Comparison of ENCODE assay signal across 8 cellular contexts in genomic region chr17:39450051-39450450, GRCh38. TPM values are rescaled to one million over a fixed set of nuclear protein-coding genes. Genes with fewer than 3 reads are reported as not detected.
DNase-seq lines count a peak whose midpoint lies in the region; ATAC-seq and TF ChIP-seq lines count a peak whose summit lies in the region.

No MANE protein-coding gene starts in this region.

- H3K23ac ChIP-seq in trophoblast cell (ENCODE audit: low read length) = no peak overlapping the region

- H3K9me2 ChIP-seq in DOHH2 (replicated peaks; ENCODE audit: control insufficient read depth, low read length) = no peaks in the 10 kb centered on the region
- H3K9me2 ChIP-seq in OCI-LY1 (ENCODE audit: low read depth, low read length) = no peaks in the 10 kb centered on the region

- H3K4me1 ChIP-seq in DOHH2 (ENCODE audit: control insufficient read depth, low read length) = peaks cover 21% of the 10 kb centered on the region
- H3K4me1 ChIP-seq in OCI-LY1 (ENCODE audit: insufficient read depth, low read length, severe bottlenecking) = peaks cover 31% of the 10 kb centered on the region
- H3K4me1 ChIP-seq in trophoblast cell (ENCODE audit: control insufficient read depth in 1 of 2, insufficient read depth in 2 of 2, low read length in 2 of 2) = peaks cover 2 to 3% of the 10 kb centered on the region in 2 experiments

- H3K27me3 Mint-ChIP-seq in endothelial cell (ENCODE audit: unreplicated experiment) = peaks cover 6% of the 10 kb centered on the region

- peaks cover 11% of the 10 kb centered on the region for H3K4me1 Mint-ChIP-seq in endothelial cell (ENCODE audit: unreplicated experiment)

- peak overlapping the region; percentile 19 for H4K8ac ChIP-seq in trophoblast cell (ENCODE audit: low read depth, low read length)

- H3K27ac Mint-ChIP-seq in endothelial cell (ENCODE audit: unreplicated experiment) = peak overlapping the region; percentile 97

- WGBS in trophoblast cell (ENCODE audit: extremely low coverage, insufficient coverage, insufficient read length) = no CpG with 5 or more reads among the region's 13 CpGs

- TF ChIP-seq CTCF in DOHH2 (IDR thresholded peaks at IDR 0.05; ENCODE audit: low read depth, low read length, poor library complexity, severe bottlenecking) = no peak
- TF ChIP-seq CTCF in OCI-LY1 (IDR thresholded peaks at IDR 0.05; ENCODE audit: low read length) = no peak
- TF ChIP-seq CTCF in endothelial cell (IDR thresholded peaks at IDR 0.05; ENCODE audit: unreplicated experiment) = no peak

- H3K79me2 ChIP-seq in DOHH2 (ENCODE audit: control insufficient read depth, low read length) = peaks cover 56% of the 10 kb centered on the region
- peaks cover 24% of the 10 kb centered on the region for H3K79me2 ChIP-seq in OCI-LY1 (ENCODE audit: insufficient read depth, low read length)
- H3K79me2 ChIP-seq in trophoblast cell (ENCODE audit: control insufficient read depth, insufficient read depth, low read length, poor library complexity) = peaks cover 9% of the 10 kb centered on the region

- H2AFZ ChIP-seq in OCI-LY1 (ENCODE audit: low read length) (no peak overlapping the region), trophoblast cell (ENCODE audit: insufficient read depth, low read length, poor library complexity) (no peak overlapping the region)

- peak overlapping the region; percentile 94 for H3K4ac ChIP-seq in trophoblast cell (ENCODE audit: low read depth, low read length)

- no peak for DNase-seq in endothelial cell (ENCODE audit: low spot score)
- peak; percentile 22 to 58 for DNase-seq in trophoblast cell
- DNase-seq in AG08396 (ENCODE audit: low spot score) = no peak
- DNase-seq in mucosa of gallbladder (ENCODE audit: low spot score) = no peak

- H2AK5ac ChIP-seq in trophoblast cell (ENCODE audit: low read length) = no peak overlapping the region

- H4K20me1 ChIP-seq in DOHH2 (ENCODE audit: control insufficient read depth, insufficient read depth, low read depth, low read length) (peaks cover 6% of the 10 kb centered on the region; the same call in 1 of the 2 replicates), OCI-LY1 (ENCODE audit: insufficient read depth, low read length) (no peaks in the 10 kb centered on the region)

- H3K4me3 ChIP-seq in DOHH2 (ENCODE audit: low read length) = peak overlapping the region; percentile 96
- H3K4me3 ChIP-seq in OCI-LY1 (ENCODE audit: low read depth, low read length, poor library complexity, severe bottlenecking) = peak overlapping the region; percentile 89
- no peak overlapping the region for H3K4me3 ChIP-seq in trophoblast cell (ENCODE audit: low read depth, low read length)

- no peaks in the 10 kb centered on the region for H3K9me3 ChIP-seq in DOHH2 (ENCODE audit: control insufficient read depth, insufficient read depth, low read length)
- no peaks in the 10 kb centered on the region for H3K9me3 ChIP-seq in OCI-LY1 (ENCODE audit: low read length)
- H3K9me3 ChIP-seq in trophoblast cell (ENCODE audit: insufficient read depth, low read depth, low read length) = no peaks in the 10 kb centered on the region

- no peaks in the 10 kb centered on the region for H3K27me3 ChIP-seq in DOHH2 (ENCODE audit: control insufficient read depth, low read length)
- no peaks in the 10 kb centered on the region for H3K27me3 ChIP-seq in OCI-LY1 (ENCODE audit: insufficient read depth, low read length)
- H3K27me3 ChIP-seq in trophoblast cell (ENCODE audit: insufficient read depth, low read length) = no peaks in the 10 kb centered on the region

- no peak overlapping the region for H4K91ac ChIP-seq in trophoblast cell (ENCODE audit: low read depth, low read length)

- peak overlapping the region; percentile 98 for H3K4me3 Mint-ChIP-seq in endothelial cell (ENCODE audit: unreplicated experiment)

- peak overlapping the region; percentile 94 for H3K4me2 ChIP-seq in DOHH2 (ENCODE audit: low read length)
- peak overlapping the region; percentile 91 for H3K4me2 ChIP-seq in OCI-LY1 (ENCODE audit: low read length)
- H3K4me2 ChIP-seq in trophoblast cell (ENCODE audit: low read length) = peak overlapping the region; percentile 89

- peaks cover 11% of the 10 kb centered on the region for H3F3A ChIP-seq in DOHH2 (ENCODE audit: control insufficient read depth, insufficient read depth)
- no peaks in the 10 kb centered on the region for H3F3A ChIP-seq in OCI-LY1 (ENCODE audit: insufficient read depth, low read length)

- peak overlapping the region; percentile 95 for H3K9ac ChIP-seq in OCI-LY1 (ENCODE audit: low read length)
- H3K9ac ChIP-seq in trophoblast cell (ENCODE audit: low read length) = no peak overlapping the region

- H2BK120ac ChIP-seq in trophoblast cell (ENCODE audit: insufficient read depth, low read length, poor library complexity) = no peak overlapping the region

- H3K14ac ChIP-seq in trophoblast cell (ENCODE audit: low read length) = no peak overlapping the region

- no peak overlapping the region for H3K18ac ChIP-seq in trophoblast cell (ENCODE audit: low read length)

- H3K79me1 ChIP-seq in trophoblast cell (ENCODE audit: low read length) = peaks cover 4% of the 10 kb centered on the region

- H2BK5ac ChIP-seq in trophoblast cell (ENCODE audit: low read depth, low read length, poor library complexity) = no peak overlapping the region

- no peak overlapping the region for H4K12ac ChIP-seq in trophoblast cell (ENCODE audit: low read depth, low read length)

- ATAC-seq in GM21825 (IDR thresholded peaks at IDR 0.05; ENCODE audit: unreplicated experiment) (no peak), GM18907 (IDR thresholded peaks at IDR 0.05; ENCODE audit: unreplicated experiment) (no peak)

- no peak overlapping the region for H2BK12ac ChIP-seq in trophoblast cell (ENCODE audit: low read length)

- H3K36me3 Mint-ChIP-seq in endothelial cell (ENCODE audit: low read depth, unreplicated experiment) = peaks cover 4% of the 10 kb centered on the region

- no peaks in the 10 kb centered on the region for H3K9me3 Mint-ChIP-seq in endothelial cell (ENCODE audit: unreplicated experiment)

- no peak overlapping the region for H3K27ac ChIP-seq in DOHH2 (ENCODE audit: low read depth, low read length)
- peak overlapping the region; percentile 58 for H3K27ac ChIP-seq in OCI-LY1 (ENCODE audit: low read depth, low read length, poor library complexity, severe bottlenecking)
- H3K27ac ChIP-seq in trophoblast cell (ENCODE audit: low read depth, low read length) = no peak overlapping the region

- H3K36me3 ChIP-seq in DOHH2 (ENCODE audit: control insufficient read depth, low read length) (peaks cover 32% of the 10 kb centered on the region), OCI-LY1 (ENCODE audit: insufficient read depth, low read length) (peaks cover 25% of the 10 kb centered on the region), trophoblast cell (ENCODE audit: control insufficient read depth in 1 of 2, insufficient read depth in 2 of 2, low read length in 2 of 2) (peaks cover 21 to 22% of the 10 kb centered on the region in 2 experiments)

RNA-seq across cellular contexts. Expression of gene MED1, which starts 1.0 kb away (rescaled TPM):
- total RNA-seq in endothelial cell (ENCODE audit: unreplicated experiment) (45.8 TPM), mucosa of gallbladder (27.4 TPM)
- polyA plus RNA-seq in trophoblast cell (2013) = 32.0 and 33.3 TPM in 2 replicates

RNA-seq across cellular contexts. Expression of gene CDK12, which starts 11.2 kb away (rescaled TPM):
- 63.0 TPM for total RNA-seq in endothelial cell (ENCODE audit: unreplicated experiment)
- polyA plus RNA-seq in trophoblast cell (2013) = 33.7 and 34.2 TPM in 2 replicates
- 56.9 TPM for total RNA-seq in mucosa of gallbladder

RNA-seq across cellular contexts. Expression of gene FBXL20, which starts 48.6 kb away (rescaled TPM):
- total RNA-seq in endothelial cell (ENCODE audit: unreplicated experiment) = 26.6 TPM
- polyA plus RNA-seq in trophoblast cell (2013) = 5.7 and 5.8 TPM in 2 replicates
- 31.8 TPM for total RNA-seq in mucosa of gallbladder

Comparison
In these comparisons a context has a peak if more than half of its experiments do, and no peak if none do; other contexts are left out.
1. DNase-seq: peak in trophoblast cell (2 of 2); none in endothelial cell (single experiment), AG08396 (single experiment) and mucosa of gallbladder (single experiment).
2. Peak in every context shown above with its lines, with median percentiles within 50 percentile points of each other: H3K4me2 ChIP-seq.